Comparison of ENCODE assay signal across 3 cellular contexts in genomic region chr6:124677874-124678273, GRCh38.
"Had no signal": no experiment of that assay in that cellular context is flagged by ENCODE, and none has a peak within 500 bp of the region (broad histone marks: within the 10 kb centered on the region; RNA-seq: fewer than 3 reads in every experiment).

No MANE protein-coding gene starts in this region.

- DNase-seq: GDM1, GF-D8 had no signal

- H3K4me3 ChIP-seq: GM12878 had no signal

- ATAC-seq: GM12878 had no signal
